ENCODE assay signal across 10 cellular contexts in genomic region chr3:181880339-181880738, GRCh38.
DNase-seq lines count a peak whose midpoint lies in the region; TF ChIP-seq lines count a peak whose summit lies in the region.
"Had no signal": no experiment of that assay in that cellular context is flagged by ENCODE, and none has a peak within 500 bp of the region (broad histone marks: within the 10 kb centered on the region; RNA-seq: fewer than 3 reads in every experiment).

No MANE protein-coding gene starts in this region.

- POLR2A ChIA-PET in SK-N-SH (lab: Yijun Ruan, JAX): no interaction called here

- H3K4me2 ChIP-seq in SK-N-SH (no peak overlapping the region), parathyroid adenoma (ENCODE audit: low read length) (no peak overlapping the region)

- no peak for TF ChIP-seq EP300 in SK-N-SH (IDR thresholded peaks at IDR 0.05; ENCODE audit: borderline replicate concordance in 1 of 2, low read depth in 1 of 2, low read length in 1 of 2)

- no peaks in the 10 kb centered on the region for H3F3A ChIP-seq in SK-N-SH (replicated peaks; ENCODE audit: insufficient read depth)

- H3K9ac ChIP-seq in SK-N-SH (no peak overlapping the region), parathyroid adenoma (no peak overlapping the region)

- H3K9me3 ChIP-seq in SK-N-SH (no peaks in the 10 kb centered on the region), parathyroid adenoma (ENCODE audit: control insufficient read depth, low read length) (no peaks in the 10 kb centered on the region)
- H3K9me3 ChIP-seq: testis had no signal

- no peaks in the 10 kb centered on the region for H3K9me2 ChIP-seq in SK-N-SH

- H3K4me3 ChIP-seq in SK-N-SH (ENCODE audit: low read depth in 2 of 2, low read length in 1 of 2) (no peak overlapping the region), parathyroid adenoma (ENCODE audit: low read depth, low read length) (no peak overlapping the region)
- H3K4me3 ChIP-seq: testis had no signal

- DNase-seq in NCI-H1092 (lab: John Stamatoyannopoulos, UW) (peak; percentile 40), NCI-H2107 treated with DMSO at 0.1 percent for 48 hours (lab: John Stamatoyannopoulos, UW; ENCODE audit: unreplicated experiment) (peak; percentile 57), SK-N-SH (peak; percentile 41), germinal center (ENCODE audit: low spot score) (no peak), HuH-7 (ENCODE audit: low spot score) (no peak)
- DNase-seq in activated CD4-positive, alpha-beta T cell treated with anti-CD3 and anti-CD28 coated beads, Interleukin-2, amount 50 U/mL, for 1 hour: no peak
- DNase-seq: DND-41; stimulated activated CD4-positive, alpha-beta T cell treated with anti-CD3 and anti-CD28 coated beads, Interleukin-4, amount 100 ng/mL, for 24 hours; testis had no signal

- no peaks in the 10 kb centered on the region for H3K79me2 ChIP-seq in SK-N-SH (ENCODE audit: insufficient read depth)
- H3K79me2 ChIP-seq in parathyroid adenoma: no peaks in the 10 kb centered on the region

- no peaks in the 10 kb centered on the region for H4K20me1 ChIP-seq in SK-N-SH (ENCODE audit: insufficient read depth)

- peak overlapping the region; percentile 5 to 64; a peak in 3 of 4 replicates for H3K27ac ChIP-seq in SK-N-SH (ENCODE audit: low read depth in 2 of 2, low read length in 1 of 2)
- H3K27ac ChIP-seq in parathyroid adenoma: no peak overlapping the region
- H3K27ac ChIP-seq: testis had no signal

- H3K36me3 ChIP-seq in SK-N-SH (replicated peaks in 1 of 2; ENCODE audit: control insufficient read depth in 1 of 2, insufficient read depth in 2 of 2, low read length in 1 of 2) (no peaks in the 10 kb centered on the region), parathyroid adenoma (ENCODE audit: control insufficient read depth, insufficient read depth, low read length) (no peaks in the 10 kb centered on the region)

- H2AFZ ChIP-seq in SK-N-SH (ENCODE audit: low read depth) (no peak overlapping the region), parathyroid adenoma (peak overlapping the region; percentile 13)

- H3K27me3 ChIP-seq in SK-N-SH (ENCODE audit: insufficient read depth): no peaks in the 10 kb centered on the region
- H3K27me3 ChIP-seq in parathyroid adenoma (ENCODE audit: control insufficient read depth, insufficient read depth, low read length): no peaks in the 10 kb centered on the region
- H3K27me3 ChIP-seq: testis had no signal

- no peak for TF ChIP-seq RAD21 in SK-N-SH (IDR thresholded peaks at IDR 0.05; ENCODE audit: low read length)

- WGBS in SK-N-SH (ENCODE audit: low lambda C conversion rate): 45% methylated on average over 3 of the region's 3 CpGs

- CTCF ChIA-PET in SK-N-SH (lab: Yijun Ruan, JAX): no interaction called here

- peaks cover 3 to 4% of the 10 kb centered on the region in 2 experiments; a peak in 1 of 4 replicates for H3K4me1 ChIP-seq in SK-N-SH (ENCODE audit: control insufficient read depth in 1 of 2, insufficient read depth in 2 of 2, low read depth in 1 of 2, low read length in 1 of 2)
- H3K4me1 ChIP-seq in parathyroid adenoma: no peaks in the 10 kb centered on the region
- H3K4me1 ChIP-seq: testis had no signal

- TF ChIP-seq CTCF in SK-N-SH (IDR thresholded peaks at IDR 0.05) (no peak), parathyroid adenoma (IDR thresholded peaks at IDR 0.05) (no peak)

TF ChIP-seq in SK-N-SH, 30 proteins besides CTCF, POLR2A, EP300 and RAD21:
- TF ChIP-seq PBX3 (IDR thresholded peaks at IDR 0.05) (no peak), MXI1 (IDR thresholded peaks at IDR 0.05; ENCODE audit: low read depth, low read length) (0 out of 2 replicates have a peak, but pooled peaks have one; percentile 30), RCOR1 (IDR thresholded peaks at IDR 0.05; ENCODE audit: low read length) (0 out of 2 replicates have a peak, but pooled peaks have one; percentile 3)

Comparison
In these comparisons a context has a peak if more than half of its experiments do, and no peak if none do; other contexts are left out.
1. DNase-seq: peak in NCI-H1092 (single experiment), NCI-H2107 treated with DMSO at 0.1 percent for 48 hours (single experiment) and SK-N-SH (single experiment); none in activated CD4-positive, alpha-beta T cell treated with anti-CD3 and anti-CD28 coated beads, Interleukin-2, amount 50 U/mL, for 1 hour (single experiment), germinal center (single experiment) and HuH-7 (single experiment).